ENCODE assay signal across 8 cellular contexts in genomic region chr14:102096569-102097188, GRCh38. TPM values are rescaled to one million over a fixed set of nuclear protein-coding genes. Genes with fewer than 3 reads are reported as not detected.
A peak's percentile ranks its signal among the peaks of the same experiment; 100 is the strongest.
DNase-seq lines count a peak whose midpoint lies in the region; ATAC-seq and TF ChIP-seq lines count a peak whose summit lies in the region.

No MANE protein-coding gene starts in this region.

- H3K27me3 Mint-ChIP-seq in activated naive CD4-positive, alpha-beta T cell treated with anti-CD3 and anti-CD28 coated beads for 36 hours (ENCODE audit: low read depth), result no peaks in the 10 kb centered on the region

- 0 out of 2 replicates have a peak overlapping the region, but pooled peaks have one; percentile 20 for H3K4me2 ChIP-seq in DOHH2 (ENCODE audit: low read length)
- H3K4me2 ChIP-seq in osteoblast (ENCODE audit: insufficient read depth, low read length), result peak overlapping the region; percentile 59

- no peaks in the 10 kb centered on the region for H3K9me2 ChIP-seq in DOHH2 (replicated peaks; ENCODE audit: control insufficient read depth, low read length)

- no peaks in the 10 kb centered on the region for H3K9me3 Mint-ChIP-seq in activated naive CD4-positive, alpha-beta T cell treated with anti-CD3 and anti-CD28 coated beads for 36 hours

- no peaks in the 10 kb centered on the region for H3K36me3 Mint-ChIP-seq in activated naive CD4-positive, alpha-beta T cell treated with anti-CD3 and anti-CD28 coated beads for 36 hours (ENCODE audit: low read depth)

- intact Hi-C loops in activated naive CD4-positive, alpha-beta T cell treated with anti-CD3 and anti-CD28 coated beads for 36 hours (cut with micrococcal nuclease), result loop anchor here (1.0 to 5.0 kb wide), 4 partner anchors 33 to 389 kb away; no protein-coding TSS in a partner anchor

- H3K27ac Mint-ChIP-seq in activated naive CD4-positive, alpha-beta T cell treated with anti-CD3 and anti-CD28 coated beads for 36 hours, result no peak overlapping the region

- no peak for ATAC-seq in thoracic aorta (ENCODE audit: insufficient number of reproducible peaks, low FRiP score, low read depth)

- H2AFZ ChIP-seq in osteoblast (ENCODE audit: low read length), result no peak overlapping the region

- peaks cover 15% of the 10 kb centered on the region for H3K4me1 Mint-ChIP-seq in activated naive CD4-positive, alpha-beta T cell treated with anti-CD3 and anti-CD28 coated beads for 36 hours (ENCODE audit: low read depth)

- DNase-seq in LNCaP clone FGC (ENCODE audit: low read depth), result peak; percentile 63
- peak; percentile 69 to 75 for DNase-seq in SHP77 (lab: John Stamatoyannopoulos, UW)
- peak; percentile 83 for DNase-seq in activated naive CD4-positive, alpha-beta T cell treated with anti-CD3 and anti-CD28 coated beads for 36 hours
- DNase-seq in germinal center (ENCODE audit: low spot score), result peak; percentile 56
- DNase-seq in osteoblast (ENCODE audit: insufficient read length, low spot score, missing footprints), result peak; percentile 94
- peak; percentile 64 for DNase-seq in thoracic aorta (ENCODE audit: low spot score)
- DNase-seq in DMS79 (lab: John Stamatoyannopoulos, UW), result no peak

- H4K20me1 ChIP-seq in DOHH2 (ENCODE audit: control insufficient read depth, insufficient read depth, low read depth, low read length) (no peaks in the 10 kb centered on the region), osteoblast (ENCODE audit: insufficient read depth, low read length) (no peaks in the 10 kb centered on the region)

- CTCF ChIA-PET in activated naive CD4-positive, alpha-beta T cell treated with anti-CD3 and anti-CD28 coated beads for 36 hours (lab: Charles Lee), result interaction anchor here (0.6 to 4.1 kb wide), 35 partner anchors 9 to 390 kb away, joined by 3 to 19 read pairs (median 4); no protein-coding TSS in a partner anchor

- H3K4me3 Mint-ChIP-seq in activated naive CD4-positive, alpha-beta T cell treated with anti-CD3 and anti-CD28 coated beads for 36 hours, result no peak overlapping the region

- no peaks in the 10 kb centered on the region for H3K79me2 ChIP-seq in DOHH2 (ENCODE audit: control insufficient read depth, low read length)
- H3K79me2 ChIP-seq in osteoblast (ENCODE audit: insufficient read depth, low read length), result no peaks in the 10 kb centered on the region

- no peak overlapping the region for H3K27ac ChIP-seq in DOHH2 (ENCODE audit: low read depth, low read length)
- no peak overlapping the region for H3K27ac ChIP-seq in osteoblast (ENCODE audit: low read depth, low read length)
- no peak overlapping the region for H3K27ac ChIP-seq in thoracic aorta

- H3K4me1 ChIP-seq in DOHH2 (ENCODE audit: control insufficient read depth, low read length) (peaks cover 10% of the 10 kb centered on the region), osteoblast (ENCODE audit: insufficient read depth, low read length) (peaks cover 12% of the 10 kb centered on the region), thoracic aorta (ENCODE audit: control insufficient read depth in 1 of 2, low read depth in 2 of 2) (peaks cover 0 to 6% of the 10 kb centered on the region in 2 donors)

- H3K27me3 ChIP-seq in DOHH2 (ENCODE audit: control insufficient read depth, low read length), result no peaks in the 10 kb centered on the region
- H3K27me3 ChIP-seq in osteoblast (ENCODE audit: insufficient read depth, low read length), result no peaks in the 10 kb centered on the region
- H3K27me3 ChIP-seq in thoracic aorta (replicated peaks; ENCODE audit: insufficient read depth), result no peaks in the 10 kb centered on the region

- H3F3A ChIP-seq in DOHH2 (ENCODE audit: control insufficient read depth, insufficient read depth), result no peaks in the 10 kb centered on the region

- H3K9me3 ChIP-seq in DOHH2 (ENCODE audit: control insufficient read depth, insufficient read depth, low read length) (no peaks in the 10 kb centered on the region), osteoblast (ENCODE audit: low read depth, low read length) (no peaks in the 10 kb centered on the region), thoracic aorta (no peaks in the 10 kb centered on the region)

- H3K4me3 ChIP-seq in DOHH2 (ENCODE audit: low read length), result no peak overlapping the region
- no peak overlapping the region for H3K4me3 ChIP-seq in LNCaP clone FGC (ENCODE audit: low read depth, low read length)
- H3K4me3 ChIP-seq in osteoblast (ENCODE audit: insufficient read depth, low read length), result peak overlapping the region; percentile 22
- no peak overlapping the region for H3K4me3 ChIP-seq in thoracic aorta

- no peaks in the 10 kb centered on the region for H3K36me3 ChIP-seq in DOHH2 (ENCODE audit: control insufficient read depth, low read length)
- H3K36me3 ChIP-seq in osteoblast (ENCODE audit: insufficient read depth, low read length), result no peaks in the 10 kb centered on the region
- no peaks in the 10 kb centered on the region for H3K36me3 ChIP-seq in thoracic aorta

- TF ChIP-seq CTCF in DOHH2 (IDR thresholded peaks at IDR 0.05; ENCODE audit: low read depth, low read length, poor library complexity, severe bottlenecking) (peak; percentile 95), LNCaP clone FGC (IDR thresholded peaks at IDR 0.05; ENCODE audit: control insufficient read depth, extremely low read depth, insufficient read depth) (peak; percentile 81), osteoblast (IDR thresholded peaks at IDR 0.05; ENCODE audit: extremely low read depth, low read depth, low read length) (peak; percentile 89), thoracic aorta (IDR thresholded peaks at IDR 0.05) (peak; percentile 67)

RNA-seq across cellular contexts. Expression of gene HSP90AA1, which starts 9.8 kb away (rescaled TPM):
- total RNA-seq in activated naive CD4-positive, alpha-beta T cell treated with anti-CD3 and anti-CD28 coated beads for 36 hours, result 1,000 to 10,000 TPM; 1,286 to 1,366 TPM
- 193 and 198 TPM in 2 replicates for total RNA-seq in osteoblast
- total RNA-seq in thoracic aorta, result 100 to 1,000 TPM; 214 to 399 TPM

RNA-seq across cellular contexts. Expression of gene WDR20, which starts 43.0 kb away (rescaled TPM):
- 10 to 100 TPM; 20.5 to 21.4 TPM for total RNA-seq in activated naive CD4-positive, alpha-beta T cell treated with anti-CD3 and anti-CD28 coated beads for 36 hours
- total RNA-seq in osteoblast, result 15.6 and 18.3 TPM in 2 replicates
- total RNA-seq in thoracic aorta, result 10 to 100 TPM; 11.0 to 30.0 TPM
